In genomic region chr10:101215397-101216206, GRCh38 we compare ENCODE assay signal across 14 cellular contexts. TPM values are rescaled to one million over a fixed set of nuclear protein-coding genes. Genes with fewer than 3 reads are reported as not detected.
DNase-seq lines count a peak whose midpoint lies in the region; ATAC-seq and TF ChIP-seq lines count a peak whose summit lies in the region.
"Had no signal": no experiment of that assay in that cellular context is flagged by ENCODE, and none has a peak within 500 bp of the region (broad histone marks: within the 10 kb centered on the region; RNA-seq: fewer than 3 reads in every experiment).

No MANE protein-coding gene starts in this region.

- no peak overlapping the region for H2AFZ ChIP-seq in GM23338

- TF ChIP-seq CTCF in GM23338 (conservative IDR thresholded peaks at IDR 0.05; ENCODE audit: low read depth in 2 of 2): no peak

- H3K4me3 Mint-ChIP-seq in GM23338: peak overlapping the region; percentile 62
- H3K4me3 Mint-ChIP-seq in naive thymus-derived CD8-positive, alpha-beta T cell: peak overlapping the region in 7 of 10 donors; percentile 38 to 89 (median 70)

- H3K27ac ChIP-seq in GM23338 (ENCODE audit: low read depth): no peak overlapping the region
- H3K27ac ChIP-seq: C4-2B, left ventricle myocardium inferior, spleen, upper lobe of right lung had no signal

- H3K36me3 ChIP-seq in GM23338 (ENCODE audit: insufficient read depth): no peaks in the 10 kb centered on the region
- H3K36me3 ChIP-seq: left ventricle myocardium inferior, spleen, upper lobe of right lung had no signal

- no peaks in the 10 kb centered on the region for H3K9me2 ChIP-seq in GM23338 (ENCODE audit: insufficient read depth)

- peaks cover 33% of the 10 kb centered on the region for H4K20me1 ChIP-seq in GM23338 (replicated peaks; ENCODE audit: insufficient read depth)

- no peaks in the 10 kb centered on the region for H3K79me2 ChIP-seq in GM23338 (replicated peaks; ENCODE audit: insufficient read depth)

- no peaks in the 10 kb centered on the region; the same call in 2 of the 3 replicates for H3K36me3 Mint-ChIP-seq in GM23338 (ENCODE audit: low read depth)
- H3K36me3 Mint-ChIP-seq in naive thymus-derived CD8-positive, alpha-beta T cell: peaks cover 0 to 2% (median 0%) of the 10 kb centered on the region in 3 donors
- H3K36me3 Mint-ChIP-seq: stimulated activated memory B cell treated with anti-CD40 and anti-IgM and Interleukin-4, amounts not matched to agents 10 μg/mL and 1 μg/mL and 100 μg/mL, for 72 hours had no signal

- peaks cover 22% of the 10 kb centered on the region for H3K4me1 Mint-ChIP-seq in GM23338
- H3K4me1 Mint-ChIP-seq in naive thymus-derived CD8-positive, alpha-beta T cell: peaks cover 17 to 46% (median 39%) of the 10 kb centered on the region in 4 donors

- DNase-seq in NCI-H1417 (lab: John Stamatoyannopoulos, UW): peak in 2 of 3 experiments; percentile 70 to 71
- no peak for DNase-seq in NCI-H1417 treated with DMSO at 0.1 percent for 48 hours (lab: John Stamatoyannopoulos, UW)
- DNase-seq in GM23338 (ENCODE audit: low spot score): peak; percentile 68
- peak; percentile 34 to 46 for DNase-seq in activated T-cell treated with anti-CD3 and anti-CD28 coated beads, Interleukin-2, amount 50 U/mL, for 48 hours
- no peak for DNase-seq in naive thymus-derived CD8-positive, alpha-beta T cell
- DNase-seq in NCI-H345 (lab: John Stamatoyannopoulos, UW): no peak
- DNase-seq in stimulated activated CD4-positive, alpha-beta T cell treated with anti-CD3 and anti-CD28 coated beads, Interleukin-4, amount 100 ng/mL, for 4 hours: no peak
- DNase-seq: NCI-H1436 treated with DMSO at 0.1 percent for 48 hours had no signal

- H3K27me3 ChIP-seq in GM23338 (ENCODE audit: insufficient read depth): peaks cover 97% of the 10 kb centered on the region

- H3K4me1 ChIP-seq in GM23338 (ENCODE audit: insufficient read depth): peaks cover 24% of the 10 kb centered on the region

- peak; percentile 4 for ATAC-seq in GM23338
- ATAC-seq in naive thymus-derived CD8-positive, alpha-beta T cell: no peak
- no peak for ATAC-seq in HG03354 (IDR thresholded peaks at IDR 0.05; ENCODE audit: poor library complexity, severe bottlenecking, unreplicated experiment)

- peak overlapping the region; percentile 76 for H3K4me2 ChIP-seq in GM23338

- H3K27ac Mint-ChIP-seq in GM23338: no peak overlapping the region
- no peak overlapping the region for H3K27ac Mint-ChIP-seq in naive thymus-derived CD8-positive, alpha-beta T cell
- H3K27ac Mint-ChIP-seq: stimulated activated memory B cell treated with anti-CD40 and anti-IgM and Interleukin-4, amounts not matched to agents 10 μg/mL and 1 μg/mL and 100 μg/mL, for 72 hours had no signal

- no peaks in the 10 kb centered on the region for H3K9me3 Mint-ChIP-seq in GM23338
- peaks cover 0 to 3% (median 0%) of the 10 kb centered on the region in 9 donors for H3K9me3 Mint-ChIP-seq in naive thymus-derived CD8-positive, alpha-beta T cell
- H3K9me3 Mint-ChIP-seq: stimulated activated memory B cell treated with anti-CD40 and anti-IgM and Interleukin-4, amounts not matched to agents 10 μg/mL and 1 μg/mL and 100 μg/mL, for 72 hours had no signal

- POLR2A ChIA-PET in naive thymus-derived CD8-positive, alpha-beta T cell (lab: Charles Lee): interaction anchor here (1.8 kb wide), 1 partner anchor 24 kb away, joined by 5 read pairs; no protein-coding TSS in a partner anchor

- peaks cover 93% of the 10 kb centered on the region for H3K27me3 Mint-ChIP-seq in GM23338 (ENCODE audit: insufficient read depth, low read depth, poor library complexity)
- peaks cover 46 to 95% (median 66%) of the 10 kb centered on the region in 5 donors for H3K27me3 Mint-ChIP-seq in naive thymus-derived CD8-positive, alpha-beta T cell

- peak overlapping the region; percentile 49 for H3K4me3 ChIP-seq in GM23338
- H3K4me3 ChIP-seq: upper lobe of right lung had no signal

- H3F3A ChIP-seq in GM23338 (replicated peaks; ENCODE audit: low read depth): 0 out of 2 replicates have a peak, but pooled peaks cover 5% of the 10 kb centered on the region

TF ChIP-seq in GM23338, 12 proteins besides CTCF, POLR2A, EP300 and RAD21:
- TF ChIP-seq NANOG (IDR thresholded peaks at IDR 0.05; ENCODE audit: borderline replicate concordance) (no peak), EZH2phosphoT487 (IDR thresholded peaks at IDR 0.05; ENCODE audit: unreplicated experiment) (peak; percentile 29), CREB1 (CRISPR knock-in tag; IDR thresholded peaks at IDR 0.05; ENCODE audit: low read depth) (no peak), STAT1 (IDR thresholded peaks at IDR 0.05; ENCODE audit: unreplicated experiment) (no peak), EZH2 (IDR thresholded peaks at IDR 0.05; ENCODE audit: low read depth, unreplicated experiment) (peak; percentile 58)

RNA-seq across cellular contexts. Expression of gene LBX1, which starts 13.7 kb away (rescaled TPM):
- not detected in 2 replicates for total RNA-seq in GM23338 (2014; rRNA removed; shearing (Covaris generic))
- not detected in 2 replicates for polyA plus RNA-seq in GM23338 (2016; fragmentation: Nextera tagmentation; extraction: Ambion mirVana)
- total RNA-seq in naive thymus-derived CD8-positive, alpha-beta T cell: not detected
- polyA plus RNA-seq in naive thymus-derived CD8-positive, alpha-beta T cell: not detected
- total RNA-seq: left ventricle myocardium inferior, spleen, upper lobe of right lung had no signal
- polyA plus RNA-seq: spleen had no signal

Comparison
In these comparisons a context has a peak if more than half of its experiments do, and no peak if none do; other contexts are left out.
1. DNase-seq: peak in NCI-H1417 (2 of 3), GM23338 (single experiment) and activated T-cell treated with anti-CD3 and anti-CD28 coated beads, Interleukin-2, amount 50 U/mL, for 48 hours (2 of 2); none in NCI-H1417 treated with DMSO at 0.1 percent for 48 hours (single experiment), naive thymus-derived CD8-positive, alpha-beta T cell (0 of 10), NCI-H345 (single experiment) and stimulated activated CD4-positive, alpha-beta T cell treated with anti-CD3 and anti-CD28 coated beads, Interleukin-4, amount 100 ng/mL, for 4 hours (0 of 2).